13 cellular contexts compared by ENCODE assay signal in genomic region chr14:69667938-69668336, GRCh38. TPM values are rescaled to one million over a fixed set of nuclear protein-coding genes. Genes with fewer than 3 reads are reported as not detected.
A peak's percentile ranks its signal among the peaks of the same experiment; 100 is the strongest.
DNase-seq lines count a peak whose midpoint lies in the region; ATAC-seq and TF ChIP-seq lines count a peak whose summit lies in the region.
"Had no signal": no experiment of that assay in that cellular context is flagged by ENCODE, and none has a peak within 500 bp of the region (broad histone marks: within the 10 kb centered on the region; RNA-seq: fewer than 3 reads in every experiment).

No MANE protein-coding gene starts in this region.

- TF ChIP-seq POLR2A in thyroid gland (IDR thresholded peaks at IDR 0.05) = no peak

- no peaks in the 10 kb centered on the region for H3K36me3 ChIP-seq in thyroid gland
- H3K36me3 ChIP-seq: suprapubic skin had no signal

- no peak overlapping the region for H3K4me3 ChIP-seq in thyroid gland (replicated peaks in 1 of 3)
- H3K4me3 ChIP-seq: SK-N-MC, suprapubic skin had no signal

- H3K36me3 Mint-ChIP-seq in activated T-cell treated with anti-CD3 and anti-CD28 coated beads, Interleukin-2, amount 50 U/mL, for 72 hours (ENCODE audit: insufficient read depth in 2 of 2) = peaks cover 6 to 23% of the 10 kb centered on the region in 2 donors
- H3K36me3 Mint-ChIP-seq in activated CD8-positive, alpha-beta T cell treated with anti-CD3 and anti-CD28 coated beads for 36 hours (ENCODE audit: low read depth) = peaks cover 52% of the 10 kb centered on the region

- CTCF ChIA-PET in activated CD8-positive, alpha-beta T cell treated with anti-CD3 and anti-CD28 coated beads for 36 hours (lab: Charles Lee) = interaction anchor here (1.5 to 1.7 kb wide), 2 partner anchors 47 to 59 kb away, joined by 5 read pairs; no protein-coding TSS in a partner anchor

- no peaks in the 10 kb centered on the region for H3K27me3 ChIP-seq in thyroid gland
- H3K27me3 ChIP-seq: suprapubic skin had no signal

- no peaks in the 10 kb centered on the region for H3K27me3 Mint-ChIP-seq in activated T-cell treated with anti-CD3 and anti-CD28 coated beads, Interleukin-2, amount 50 U/mL, for 72 hours (ENCODE audit: low read depth)
- no peaks in the 10 kb centered on the region for H3K27me3 Mint-ChIP-seq in activated CD8-positive, alpha-beta T cell treated with anti-CD3 and anti-CD28 coated beads for 36 hours

- peak overlapping the region; percentile 68 for H3K27ac Mint-ChIP-seq in activated T-cell treated with anti-CD3 and anti-CD28 coated beads, Interleukin-2, amount 50 U/mL, for 72 hours
- H3K27ac Mint-ChIP-seq in activated CD8-positive, alpha-beta T cell treated with anti-CD3 and anti-CD28 coated beads for 36 hours = peak overlapping the region; percentile 84

- intact Hi-C loops in activated CD8-positive, alpha-beta T cell treated with anti-CD3 and anti-CD28 coated beads for 36 hours (cut with micrococcal nuclease) = no loop called here
- intact Hi-C loops in thyroid gland (cut with DNase I) = no loop called here

- peak overlapping the region in 2 of 3 donors; percentile 85 to 95 for H3K27ac ChIP-seq in thyroid gland
- H3K27ac ChIP-seq: SK-N-MC, suprapubic skin had no signal

- H3K9me3 Mint-ChIP-seq in activated T-cell treated with anti-CD3 and anti-CD28 coated beads, Interleukin-2, amount 50 U/mL, for 72 hours = no peaks in the 10 kb centered on the region
- H3K9me3 Mint-ChIP-seq in activated CD8-positive, alpha-beta T cell treated with anti-CD3 and anti-CD28 coated beads for 36 hours = no peaks in the 10 kb centered on the region

- 70 to 75% methylated on average over 4 of the region's 4 CpGs for WGBS in thyroid gland, 2 donors

- peak overlapping the region; percentile 49 to 71 for H3K4me3 Mint-ChIP-seq in activated T-cell treated with anti-CD3 and anti-CD28 coated beads, Interleukin-2, amount 50 U/mL, for 72 hours
- H3K4me3 Mint-ChIP-seq in activated CD8-positive, alpha-beta T cell treated with anti-CD3 and anti-CD28 coated beads for 36 hours = peak overlapping the region; percentile 29

- peak; percentile 23 to 32 for ATAC-seq in activated T-cell treated with anti-CD3 and anti-CD28 coated beads, Interleukin-2, amount 50 U/mL, for 72 hours (replicated peaks in 1 of 2)
- peak; percentile 38 for ATAC-seq in HG02798 (IDR thresholded peaks at IDR 0.05; ENCODE audit: poor library complexity, unreplicated experiment)
- peak; percentile 24 for ATAC-seq in activated CD8-positive, alpha-beta T cell treated with anti-CD3 and anti-CD28 coated beads for 36 hours

- peaks cover 97% of the 10 kb centered on the region for H3K4me1 Mint-ChIP-seq in activated T-cell treated with anti-CD3 and anti-CD28 coated beads, Interleukin-2, amount 50 U/mL, for 72 hours (ENCODE audit: low read depth)
- H3K4me1 Mint-ChIP-seq in activated CD8-positive, alpha-beta T cell treated with anti-CD3 and anti-CD28 coated beads for 36 hours (ENCODE audit: low read depth) = peaks cover 89% of the 10 kb centered on the region

- H3K9me3 ChIP-seq in thyroid gland = no peaks in the 10 kb centered on the region
- H3K9me3 ChIP-seq: suprapubic skin had no signal

- no peak for DNase-seq in activated T-cell treated with anti-CD3 and anti-CD28 coated beads, Interleukin-2, amount 50 U/mL, for 72 hours
- DNase-seq in activated T-cell treated with anti-CD3 and anti-CD28 coated beads, Interleukin-2, amount 50 U/mL, for 48 hours = no peak
- no peak for DNase-seq in activated CD8-positive, alpha-beta T cell treated with anti-CD3 and anti-CD28 coated beads for 36 hours
- DNase-seq in thyroid gland (no peak), amniotic stem cell (lab: John Stamatoyannopoulos, UW) (no peak), GM20000 (ENCODE audit: low spot score) (no peak), NCI-H1417 treated with DMSO at 0.1 percent for 48 hours (lab: John Stamatoyannopoulos, UW) (no peak)
- DNase-seq: erythroblast; NCI-H2081 treated with DMSO at 0.1 percent for 48 hours; stimulated activated CD4-positive, alpha-beta T cell treated with anti-CD3 and anti-CD28 coated beads, Interleukin-12 subunit alpha, Interleukin-12 subunit beta, amount 100 ng/mL, for 4 hours had no signal

- peaks cover 70 to 95% of the 10 kb centered on the region in 2 donors for H3K4me1 ChIP-seq in thyroid gland

- TF ChIP-seq CTCF in activated CD8-positive, alpha-beta T cell treated with anti-CD3 and anti-CD28 coated beads for 36 hours (IDR thresholded peaks at IDR 0.05) = no peak
- TF ChIP-seq CTCF in thyroid gland (IDR thresholded peaks at IDR 0.05) (no peak), GM20000 (IDR thresholded peaks at IDR 0.05; ENCODE audit: extremely low read depth, missing control alignments) (no peak)

- POLR2A ChIA-PET in activated CD8-positive, alpha-beta T cell treated with anti-CD3 and anti-CD28 coated beads for 36 hours (lab: Charles Lee) = interaction anchor here (0.8 kb wide), 1 partner anchor 8 kb away, joined by 3 read pairs; no protein-coding TSS in a partner anchor

RNA-seq across cellular contexts. Expression of gene SUSD6, which starts 56.5 kb away (rescaled TPM):
- 10 to 100 TPM; 60.3 to 73.8 TPM for total RNA-seq in activated T-cell treated with anti-CD3 and anti-CD28 coated beads, Interleukin-2, amount 50 U/mL, for 72 hours
- total RNA-seq in activated CD8-positive, alpha-beta T cell treated with anti-CD3 and anti-CD28 coated beads for 36 hours = 10 to 100 TPM; 35.7 to 36.2 TPM
- total RNA-seq in thyroid gland = 10 to 100 TPM; 37.5 to 70.4 (median 44.5) TPM
